In genomic region chr2:122074201-122074600, GRCh38 we compare ENCODE assay signal across 29 cellular contexts.
DNase-seq lines count a peak whose midpoint lies in the region; ATAC-seq, FAIRE-seq and TF ChIP-seq lines count a peak whose summit lies in the region.
"Had no signal": no experiment of that assay in that cellular context is flagged by ENCODE, and none has a peak within 500 bp of the region (broad histone marks: within the 10 kb centered on the region; RNA-seq: fewer than 3 reads in every experiment).

No MANE protein-coding gene starts in this region.

- H3K4me2 ChIP-seq in astrocyte (ENCODE audit: low read length) (no peak overlapping the region), neural progenitor cell (no peak overlapping the region)
- H3K4me2 ChIP-seq: BLaER1 had no signal

- H3K36me3 ChIP-seq in HEK293 (ENCODE audit: control insufficient read depth in 2 of 2, insufficient read depth in 1 of 2, low read length in 2 of 2), result no peaks in the 10 kb centered on the region
- no peaks in the 10 kb centered on the region for H3K36me3 ChIP-seq in astrocyte (ENCODE audit: insufficient read depth, low read length)
- no peaks in the 10 kb centered on the region for H3K36me3 ChIP-seq in neural progenitor cell
- H3K36me3 ChIP-seq: BE2C, BLaER1 had no signal

- FAIRE-seq in astrocyte (lab: Jason Lieb, UNC), result no peak
- FAIRE-seq: A204.1, GM12878, GM12892, GM18507 had no signal

- H3K27ac ChIP-seq in HEK293 (ENCODE audit: extremely low read depth, low read depth, low read length), result no peak overlapping the region
- no peak overlapping the region for H3K27ac ChIP-seq in astrocyte (ENCODE audit: low read depth, low read length)
- no peak overlapping the region for H3K27ac ChIP-seq in neural progenitor cell
- H3K27ac ChIP-seq: BLaER1 had no signal

- no peak for ATAC-seq in HG03378 (IDR thresholded peaks at IDR 0.05; ENCODE audit: unreplicated experiment)
- ATAC-seq: GM12878 had no signal

- no peaks in the 10 kb centered on the region for H3K36me3 Mint-ChIP-seq in astrocyte (ENCODE audit: low read depth, unreplicated experiment)
- no peaks in the 10 kb centered on the region for H3K36me3 Mint-ChIP-seq in neural progenitor cell
- no peaks in the 10 kb centered on the region for H3K36me3 Mint-ChIP-seq in osteocyte (ENCODE audit: unreplicated experiment)
- H3K36me3 Mint-ChIP-seq: CD14-positive monocyte; CD4-positive, alpha-beta memory T cell; CD4-positive, CD25-positive, alpha-beta regulatory T cell; CD8-positive, alpha-beta memory T cell had no signal

- H3K79me2 ChIP-seq in astrocyte (ENCODE audit: insufficient read depth, low read length) (no peaks in the 10 kb centered on the region), neural progenitor cell (ENCODE audit: low read depth) (no peaks in the 10 kb centered on the region)

- H4K20me1 ChIP-seq in astrocyte (ENCODE audit: insufficient read depth, low read length) (no peaks in the 10 kb centered on the region), neural progenitor cell (ENCODE audit: low read depth) (no peaks in the 10 kb centered on the region)
- H4K20me1 ChIP-seq: BLaER1 had no signal

- H3K9me3 Mint-ChIP-seq in astrocyte (ENCODE audit: unreplicated experiment), result peaks cover 1% of the 10 kb centered on the region
- no peaks in the 10 kb centered on the region for H3K9me3 Mint-ChIP-seq in neural progenitor cell
- H3K9me3 Mint-ChIP-seq in osteocyte (ENCODE audit: unreplicated experiment), result no peaks in the 10 kb centered on the region
- H3K9me3 Mint-ChIP-seq: CD4-positive, alpha-beta memory T cell; CD4-positive, CD25-positive, alpha-beta regulatory T cell; CD8-positive, alpha-beta memory T cell had no signal

- CTCF ChIA-PET in HEK293 (lab: Yijun Ruan, JAX), result no interaction called here

- POLR2A ChIA-PET in HEK293 (lab: Yijun Ruan, JAX), result interaction anchor here (0.5 kb wide), 1 partner anchor 338 kb away, joined by 9 read pairs; the partner anchor contains the start of gene NIFK

- H3K27ac Mint-ChIP-seq in astrocyte (ENCODE audit: unreplicated experiment), result peak overlapping the region; percentile 77
- peak overlapping the region; percentile 42 for H3K27ac Mint-ChIP-seq in neural progenitor cell
- no peak overlapping the region for H3K27ac Mint-ChIP-seq in osteocyte (ENCODE audit: unreplicated experiment)
- H3K27ac Mint-ChIP-seq: CD4-positive, alpha-beta memory T cell; CD4-positive, CD25-positive, alpha-beta regulatory T cell; CD8-positive, alpha-beta memory T cell had no signal

- H3F3A ChIP-seq in neural progenitor cell (ENCODE audit: low read depth), result no peaks in the 10 kb centered on the region

- no peak for TF ChIP-seq CTCF in HEK293 (tag by site-specific recombination; IDR thresholded peaks at IDR 0.05)
- TF ChIP-seq CTCF in astrocyte (IDR thresholded peaks at IDR 0.05; ENCODE audit: insufficient read depth, low read depth, low read length), result no peak
- TF ChIP-seq CTCF in neural progenitor cell (IDR thresholded peaks at IDR 0.05), result no peak
- TF ChIP-seq CTCF in osteocyte (IDR thresholded peaks at IDR 0.05), result no peak

- peaks cover 36% of the 10 kb centered on the region for H3K4me1 Mint-ChIP-seq in astrocyte (ENCODE audit: low read depth, unreplicated experiment)
- peaks cover 29% of the 10 kb centered on the region for H3K4me1 Mint-ChIP-seq in neural progenitor cell
- no peaks in the 10 kb centered on the region for H3K4me1 Mint-ChIP-seq in osteocyte (ENCODE audit: unreplicated experiment)
- H3K4me1 Mint-ChIP-seq: CD14-positive monocyte; CD4-positive, alpha-beta memory T cell; CD4-positive, CD25-positive, alpha-beta regulatory T cell; CD8-positive, alpha-beta memory T cell had no signal

- H3K9ac ChIP-seq in astrocyte (ENCODE audit: low read length), result no peak overlapping the region
- H3K9ac ChIP-seq in neural progenitor cell, result no peak overlapping the region
- H3K9ac ChIP-seq: BLaER1 had no signal

- H3K4me3 Mint-ChIP-seq in astrocyte (ENCODE audit: unreplicated experiment) (no peak overlapping the region), neural progenitor cell (no peak overlapping the region), osteocyte (ENCODE audit: unreplicated experiment) (no peak overlapping the region)
- H3K4me3 Mint-ChIP-seq: CD14-positive monocyte; CD4-positive, alpha-beta memory T cell; CD4-positive, CD25-positive, alpha-beta regulatory T cell; CD8-positive, alpha-beta memory T cell had no signal

- H3K27me3 ChIP-seq in astrocyte (ENCODE audit: insufficient read depth, low read length) (no peaks in the 10 kb centered on the region), neural progenitor cell (no peaks in the 10 kb centered on the region)
- H3K27me3 ChIP-seq: BE2C, BLaER1 had no signal

- peaks cover 4% of the 10 kb centered on the region for H3K27me3 Mint-ChIP-seq in astrocyte (ENCODE audit: low read depth, unreplicated experiment)
- H3K27me3 Mint-ChIP-seq in neural progenitor cell (ENCODE audit: insufficient read depth, low read depth), result peaks cover 2% of the 10 kb centered on the region
- no peaks in the 10 kb centered on the region for H3K27me3 Mint-ChIP-seq in osteocyte (ENCODE audit: unreplicated experiment)
- H3K27me3 Mint-ChIP-seq: CD4-positive, alpha-beta memory T cell; CD4-positive, CD25-positive, alpha-beta regulatory T cell had no signal

- H2AFZ ChIP-seq in astrocyte (ENCODE audit: low read depth, low read length), result no peak overlapping the region
- H2AFZ ChIP-seq in neural progenitor cell (replicated peaks), result peak overlapping the region; percentile 13

- no peak overlapping the region for H3K4me3 ChIP-seq in HEK293 (ENCODE audit: low read depth, low read length)
- no peak overlapping the region for H3K4me3 ChIP-seq in astrocyte (ENCODE audit: insufficient read depth, low read depth, low read length)
- no peak overlapping the region for H3K4me3 ChIP-seq in neural progenitor cell
- H3K4me3 ChIP-seq: BLaER1, GM12878 had no signal

- H3K9me3 ChIP-seq in HEK293 (ENCODE audit: control insufficient read depth, insufficient read depth, low read depth, low read length) (no peaks in the 10 kb centered on the region), astrocyte (ENCODE audit: insufficient read depth, low read depth, low read length) (no peaks in the 10 kb centered on the region), neural progenitor cell (ENCODE audit: low read depth) (no peaks in the 10 kb centered on the region)
- H3K9me3 ChIP-seq: BE2C, BLaER1 had no signal

- DNase-seq in astrocyte (ENCODE audit: low read depth), result no peak
- no peak for DNase-seq in neural progenitor cell (ENCODE audit: low spot score)
- DNase-seq in osteocyte (ENCODE audit: extremely low spot score, unreplicated experiment), result peak; percentile 75
- DNase-seq in NCI-H1417 treated with DMSO at 0.1 percent for 48 hours (lab: John Stamatoyannopoulos, UW), result no peak
- no peak for DNase-seq in kidney tubule cell (ENCODE audit: low spot score)
- DNase-seq in NCI-H2081 treated with DMSO at 0.1 percent for 48 hours (lab: John Stamatoyannopoulos, UW), result no peak
- DNase-seq: 8988T; ACHN; BE2C; C1 segment of cervical spinal cord; CD4-positive, alpha-beta memory T cell; CD4-positive, CD25-positive, alpha-beta regulatory T cell; CD8-positive, alpha-beta memory T cell; COR-L47; DMS 273 treated with DMSO at 0.1 percent for 48 hours; DMS153; DMS53; DMS79; DND-41; EL; GDM1 had no signal

- H3K4me1 ChIP-seq in HEK293 (ENCODE audit: control insufficient read depth, insufficient read depth, low read length) (no peaks in the 10 kb centered on the region), astrocyte (ENCODE audit: insufficient read depth, low read length) (peaks cover 15% of the 10 kb centered on the region), neural progenitor cell (peaks cover 24% of the 10 kb centered on the region)
- H3K4me1 ChIP-seq: BE2C, BLaER1 had no signal

TF ChIP-seq in HEK293, 187 proteins besides CTCF, POLR2A, EP300 and RAD21:
- TF ChIP-seq ZNF155 (tag by site-specific recombination; IDR thresholded peaks at IDR 0.05) (no peak), ZIC2 (tag by site-specific recombination; IDR thresholded peaks at IDR 0.05) (peak; percentile 43; the same call in 1 of the 2 replicates), ZNF211 (tag by site-specific recombination; IDR thresholded peaks at IDR 0.05; ENCODE audit: low read depth) (no peak), ZNF416 (tag by site-specific recombination; IDR thresholded peaks at IDR 0.05) (no peak), ZNF785 (tag by site-specific recombination; IDR thresholded peaks at IDR 0.05) (no peak), KLF17 (tag by site-specific recombination; IDR thresholded peaks at IDR 0.05) (no peak), ZNF701 (tag by site-specific recombination; IDR thresholded peaks at IDR 0.05) (no peak), ZNF394 (tag by site-specific recombination; IDR thresholded peaks at IDR 0.05; ENCODE audit: borderline replicate concordance) (no peak), MYNN (tag by site-specific recombination; IDR thresholded peaks at IDR 0.05; ENCODE audit: borderline replicate concordance) (no peak)
